In genomic region chr17:82097187-82097918, GRCh38 we compare ENCODE assay signal across 1 cellular context.
TF ChIP-seq lines count a peak whose summit lies in the region.

No MANE protein-coding gene starts in this region.

TF ChIP-seq in K562, 482 proteins besides CTCF, POLR2A, EP300 and RAD21 (continued from another document and continues in another):
- TF ChIP-seq, protein P1, sequence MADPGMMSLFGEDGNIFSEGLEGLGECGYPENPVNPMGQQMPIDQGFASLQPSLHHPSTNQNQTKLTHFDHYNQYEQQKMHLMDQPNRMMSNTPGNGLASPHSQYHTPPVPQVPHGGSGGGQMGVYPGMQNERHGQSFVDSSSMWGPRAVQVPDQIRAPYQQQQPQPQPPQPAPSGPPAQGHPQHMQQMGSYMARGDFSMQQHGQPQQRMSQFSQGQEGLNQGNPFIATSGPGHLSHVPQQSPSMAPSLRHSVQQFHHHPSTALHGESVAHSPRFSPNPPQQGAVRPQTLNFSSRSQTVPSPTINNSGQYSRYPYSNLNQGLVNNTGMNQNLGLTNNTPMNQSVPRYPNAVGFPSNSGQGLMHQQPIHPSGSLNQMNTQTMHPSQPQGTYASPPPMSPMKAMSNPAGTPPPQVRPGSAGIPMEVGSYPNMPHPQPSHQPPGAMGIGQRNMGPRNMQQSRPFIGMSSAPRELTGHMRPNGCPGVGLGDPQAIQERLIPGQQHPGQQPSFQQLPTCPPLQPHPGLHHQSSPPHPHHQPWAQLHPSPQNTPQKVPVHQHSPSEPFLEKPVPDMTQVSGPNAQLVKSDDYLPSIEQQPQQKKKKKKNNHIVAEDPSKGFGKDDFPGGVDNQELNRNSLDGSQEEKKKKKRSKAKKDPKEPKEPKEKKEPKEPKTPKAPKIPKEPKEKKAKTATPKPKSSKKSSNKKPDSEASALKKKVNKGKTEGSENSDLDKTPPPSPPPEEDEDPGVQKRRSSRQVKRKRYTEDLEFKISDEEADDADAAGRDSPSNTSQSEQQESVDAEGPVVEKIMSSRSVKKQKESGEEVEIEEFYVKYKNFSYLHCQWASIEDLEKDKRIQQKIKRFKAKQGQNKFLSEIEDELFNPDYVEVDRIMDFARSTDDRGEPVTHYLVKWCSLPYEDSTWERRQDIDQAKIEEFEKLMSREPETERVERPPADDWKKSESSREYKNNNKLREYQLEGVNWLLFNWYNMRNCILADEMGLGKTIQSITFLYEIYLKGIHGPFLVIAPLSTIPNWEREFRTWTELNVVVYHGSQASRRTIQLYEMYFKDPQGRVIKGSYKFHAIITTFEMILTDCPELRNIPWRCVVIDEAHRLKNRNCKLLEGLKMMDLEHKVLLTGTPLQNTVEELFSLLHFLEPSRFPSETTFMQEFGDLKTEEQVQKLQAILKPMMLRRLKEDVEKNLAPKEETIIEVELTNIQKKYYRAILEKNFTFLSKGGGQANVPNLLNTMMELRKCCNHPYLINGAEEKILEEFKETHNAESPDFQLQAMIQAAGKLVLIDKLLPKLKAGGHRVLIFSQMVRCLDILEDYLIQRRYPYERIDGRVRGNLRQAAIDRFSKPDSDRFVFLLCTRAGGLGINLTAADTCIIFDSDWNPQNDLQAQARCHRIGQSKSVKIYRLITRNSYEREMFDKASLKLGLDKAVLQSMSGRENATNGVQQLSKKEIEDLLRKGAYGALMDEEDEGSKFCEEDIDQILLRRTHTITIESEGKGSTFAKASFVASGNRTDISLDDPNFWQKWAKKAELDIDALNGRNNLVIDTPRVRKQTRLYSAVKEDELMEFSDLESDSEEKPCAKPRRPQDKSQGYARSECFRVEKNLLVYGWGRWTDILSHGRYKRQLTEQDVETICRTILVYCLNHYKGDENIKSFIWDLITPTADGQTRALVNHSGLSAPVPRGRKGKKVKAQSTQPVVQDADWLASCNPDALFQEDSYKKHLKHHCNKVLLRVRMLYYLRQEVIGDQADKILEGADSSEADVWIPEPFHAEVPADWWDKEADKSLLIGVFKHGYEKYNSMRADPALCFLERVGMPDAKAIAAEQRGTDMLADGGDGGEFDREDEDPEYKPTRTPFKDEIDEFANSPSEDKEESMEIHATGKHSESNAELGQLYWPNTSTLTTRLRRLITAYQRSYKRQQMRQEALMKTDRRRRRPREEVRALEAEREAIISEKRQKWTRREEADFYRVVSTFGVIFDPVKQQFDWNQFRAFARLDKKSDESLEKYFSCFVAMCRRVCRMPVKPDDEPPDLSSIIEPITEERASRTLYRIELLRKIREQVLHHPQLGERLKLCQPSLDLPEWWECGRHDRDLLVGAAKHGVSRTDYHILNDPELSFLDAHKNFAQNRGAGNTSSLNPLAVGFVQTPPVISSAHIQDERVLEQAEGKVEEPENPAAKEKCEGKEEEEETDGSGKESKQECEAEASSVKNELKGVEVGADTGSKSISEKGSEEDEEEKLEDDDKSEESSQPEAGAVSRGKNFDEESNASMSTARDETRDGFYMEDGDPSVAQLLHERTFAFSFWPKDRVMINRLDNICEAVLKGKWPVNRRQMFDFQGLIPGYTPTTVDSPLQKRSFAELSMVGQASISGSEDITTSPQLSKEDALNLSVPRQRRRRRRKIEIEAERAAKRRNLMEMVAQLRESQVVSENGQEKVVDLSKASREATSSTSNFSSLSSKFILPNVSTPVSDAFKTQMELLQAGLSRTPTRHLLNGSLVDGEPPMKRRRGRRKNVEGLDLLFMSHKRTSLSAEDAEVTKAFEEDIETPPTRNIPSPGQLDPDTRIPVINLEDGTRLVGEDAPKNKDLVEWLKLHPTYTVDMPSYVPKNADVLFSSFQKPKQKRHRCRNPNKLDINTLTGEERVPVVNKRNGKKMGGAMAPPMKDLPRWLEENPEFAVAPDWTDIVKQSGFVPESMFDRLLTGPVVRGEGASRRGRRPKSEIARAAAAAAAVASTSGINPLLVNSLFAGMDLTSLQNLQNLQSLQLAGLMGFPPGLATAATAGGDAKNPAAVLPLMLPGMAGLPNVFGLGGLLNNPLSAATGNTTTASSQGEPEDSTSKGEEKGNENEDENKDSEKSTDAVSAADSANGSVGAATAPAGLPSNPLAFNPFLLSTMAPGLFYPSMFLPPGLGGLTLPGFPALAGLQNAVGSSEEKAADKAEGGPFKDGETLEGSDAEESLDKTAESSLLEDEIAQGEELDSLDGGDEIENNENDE (IDR thresholded peaks at IDR 0.05; ENCODE audit: low read depth, low read length), result no peak
- peak; percentile 40; the same call in 1 of the 2 replicates for TF ChIP-seq CXXC5 (CRISPR knock-in tag; IDR thresholded peaks at IDR 0.05)
- no peak for TF ChIP-seq BRF1 (IDR thresholded peaks at IDR 0.05; ENCODE audit: borderline replicate concordance, extremely low read depth, insufficient read length)
- TF ChIP-seq SRSF3 (IDR thresholded peaks at IDR 0.05; ENCODE audit: insufficient read depth, low read length), result 0 out of 2 replicates have a peak, but pooled peaks have one; percentile 22
- peak; percentile 32 for TF ChIP-seq CHD1 (IDR thresholded peaks at IDR 0.05; ENCODE audit: low read length)
- TF ChIP-seq NFRKB (IDR thresholded peaks at IDR 0.05; ENCODE audit: low read depth), result no peak
- no peak for TF ChIP-seq MYNN (IDR thresholded peaks at IDR 0.05)
- no peak for TF ChIP-seq MYNN (CRISPR knock-in tag; IDR thresholded peaks at IDR 0.05)
- TF ChIP-seq, protein P2, sequence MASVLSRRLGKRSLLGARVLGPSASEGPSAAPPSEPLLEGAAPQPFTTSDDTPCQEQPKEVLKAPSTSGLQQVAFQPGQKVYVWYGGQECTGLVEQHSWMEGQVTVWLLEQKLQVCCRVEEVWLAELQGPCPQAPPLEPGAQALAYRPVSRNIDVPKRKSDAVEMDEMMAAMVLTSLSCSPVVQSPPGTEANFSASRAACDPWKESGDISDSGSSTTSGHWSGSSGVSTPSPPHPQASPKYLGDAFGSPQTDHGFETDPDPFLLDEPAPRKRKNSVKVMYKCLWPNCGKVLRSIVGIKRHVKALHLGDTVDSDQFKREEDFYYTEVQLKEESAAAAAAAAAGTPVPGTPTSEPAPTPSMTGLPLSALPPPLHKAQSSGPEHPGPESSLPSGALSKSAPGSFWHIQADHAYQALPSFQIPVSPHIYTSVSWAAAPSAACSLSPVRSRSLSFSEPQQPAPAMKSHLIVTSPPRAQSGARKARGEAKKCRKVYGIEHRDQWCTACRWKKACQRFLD (CRISPR knock-in tag; IDR thresholded peaks at IDR 0.05), result no peak
- TF ChIP-seq POLR3G (IDR thresholded peaks at IDR 0.05; ENCODE audit: extremely low read depth, insufficient read length, insufficient replicate concordance), result no peak
- no peak for TF ChIP-seq ZNF668 (CRISPR knock-in tag; IDR thresholded peaks at IDR 0.05)
- TF ChIP-seq ARID3B (CRISPR knock-in tag; IDR thresholded peaks at IDR 0.05; ENCODE audit: borderline replicate concordance), result no peak
- no peak for TF ChIP-seq XRCC4 (IDR thresholded peaks at IDR 0.05; ENCODE audit: extremely low read depth, insufficient read depth, insufficient read length)
- TF ChIP-seq ZBED1 (IDR thresholded peaks at IDR 0.05), result no peak; the same call in 1 of the 2 replicates
- TF ChIP-seq, protein P3, sequence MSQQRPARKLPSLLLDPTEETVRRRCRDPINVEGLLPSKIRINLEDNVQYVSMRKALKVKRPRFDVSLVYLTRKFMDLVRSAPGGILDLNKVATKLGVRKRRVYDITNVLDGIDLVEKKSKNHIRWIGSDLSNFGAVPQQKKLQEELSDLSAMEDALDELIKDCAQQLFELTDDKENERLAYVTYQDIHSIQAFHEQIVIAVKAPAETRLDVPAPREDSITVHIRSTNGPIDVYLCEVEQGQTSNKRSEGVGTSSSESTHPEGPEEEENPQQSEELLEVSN (IDR thresholded peaks at IDR 0.05; ENCODE audit: borderline replicate concordance in 1 of 2, extremely low read depth in 1 of 2, insufficient read depth in 1 of 2, insufficient read length in 1 of 2, low read depth in 1 of 2, low read length in 1 of 2, poor library complexity in 1 of 2, severe bottlenecking in 1 of 2), result peak; percentile 34 to 49
- no peak for TF ChIP-seq ZHX1 (conservative IDR thresholded peaks at IDR 0.05; ENCODE audit: low read length)
- no peak for TF ChIP-seq ZNF75A (CRISPR knock-in tag; IDR thresholded peaks at IDR 0.05)
- no peak for TF ChIP-seq SAFB2 (IDR thresholded peaks at IDR 0.05; ENCODE audit: borderline replicate concordance, low read depth, low read length, severe bottlenecking)
- TF ChIP-seq ZNF57 (CRISPR knock-in tag; IDR thresholded peaks at IDR 0.05), result no peak
- TF ChIP-seq GTF2E2 (tag; IDR thresholded peaks at IDR 0.05), result no peak
- no peak for TF ChIP-seq ZNF696 (CRISPR knock-in tag; conservative IDR thresholded peaks at IDR 0.05)
- TF ChIP-seq SPI1 (IDR thresholded peaks at IDR 0.05; ENCODE audit: borderline replicate concordance, low read depth, low read length), result no peak
- no peak for TF ChIP-seq REST (CRISPR knock-in tag; IDR thresholded peaks at IDR 0.05; ENCODE audit: low read depth)
- TF ChIP-seq KAT2B (IDR thresholded peaks at IDR 0.05; ENCODE audit: low read depth, low read length), result no peak
- no peak for TF ChIP-seq ARHGAP35 (IDR thresholded peaks at IDR 0.05; ENCODE audit: partially characterized antibody)
- TF ChIP-seq ZNF592 (IDR thresholded peaks at IDR 0.05), result peak; percentile 42
- no peak for TF ChIP-seq WHSC1 (IDR thresholded peaks at IDR 0.05; ENCODE audit: low read length)
